Comparison of ENCODE assay signal across 1 cellular context in the genomic region with DNA sequence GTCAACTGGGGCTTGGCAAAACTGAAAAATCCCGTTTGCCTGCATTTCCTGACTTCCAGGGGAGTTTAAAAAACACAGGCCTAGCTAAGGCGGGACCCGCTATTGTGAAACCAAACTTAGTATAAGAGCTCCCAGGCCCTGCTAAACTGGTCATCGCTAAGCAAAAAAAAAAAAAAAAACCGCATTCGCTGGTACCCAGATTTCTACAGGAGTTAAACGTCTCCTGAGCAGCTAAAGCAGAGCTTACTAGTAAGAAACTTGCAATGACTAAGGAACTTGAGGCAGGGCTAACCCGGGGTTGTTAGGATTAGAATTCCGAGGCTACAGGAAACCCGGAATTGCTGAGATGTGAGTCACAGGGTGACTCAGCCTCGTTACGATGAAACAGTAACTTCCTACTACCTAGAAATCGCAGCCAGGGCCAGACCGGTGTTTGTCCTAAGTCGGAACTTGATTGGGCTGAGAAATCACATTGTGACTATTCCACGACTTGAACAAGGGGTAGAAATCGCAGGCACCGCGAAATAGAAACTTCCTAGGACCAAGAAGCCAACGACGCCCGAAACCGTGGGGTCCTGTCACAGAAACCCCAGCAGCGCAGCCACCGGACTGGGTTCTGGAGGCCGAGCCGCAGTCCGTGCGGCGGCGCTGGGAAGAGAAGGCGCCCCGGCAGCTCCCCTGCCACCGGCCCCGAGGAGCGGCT.
TF ChIP-seq lines count a peak whose summit lies in the region.

No MANE protein-coding gene starts in this region.

TF ChIP-seq in K562, 482 proteins besides CTCF, POLR2A, EP300 and RAD21 (continued from another document and continues in another):
- TF ChIP-seq ZNF766 (CRISPR knock-in tag; conservative IDR thresholded peaks at IDR 0.05) (no peak; the same call in 1 of the 2 replicates), TAF15 (IDR thresholded peaks at IDR 0.05; ENCODE audit: low read depth, low read length) (no peak), ILK (tag; IDR thresholded peaks at IDR 0.05; ENCODE audit: borderline replicate concordance, low read depth) (no peak), NBN (IDR thresholded peaks at IDR 0.05; ENCODE audit: low read depth) (no peak), SMARCE1 (IDR thresholded peaks at IDR 0.05) (peak; percentile 81), ZNF589 (CRISPR knock-in tag; IDR thresholded peaks at IDR 0.05; ENCODE audit: low read depth) (0 out of 2 replicates have a peak, but pooled peaks have one; percentile 22), SOX6 (IDR thresholded peaks at IDR 0.05) (peak; percentile 31; the same call in 1 of the 2 replicates), PYGO2 (tag; IDR thresholded peaks at IDR 0.05) (no peak), ZNF384 (IDR thresholded peaks at IDR 0.05; ENCODE audit: low read depth, low read length) (peak; percentile 60), MAFK (IDR thresholded peaks at IDR 0.05; ENCODE audit: low read length) (peak; percentile 40; the same call in 1 of the 2 replicates), SAP30 (IDR thresholded peaks at IDR 0.05; ENCODE audit: borderline replicate concordance, insufficient read depth, low read depth, low read length, poor library complexity, severe bottlenecking) (no peak), ATF7 (IDR thresholded peaks at IDR 0.05) (0 out of 2 replicates have a peak, but pooled peaks have one; percentile 12), DPF2 (IDR thresholded peaks at IDR 0.05) (peak; percentile 72), KDM4B (IDR thresholded peaks at IDR 0.05; ENCODE audit: borderline replicate concordance in 2 of 2, low read depth in 1 of 2) (no peak), ZNF316 (IDR thresholded peaks at IDR 0.05) (peak; percentile 45; the same call in 1 of the 2 replicates), CC2D1A (IDR thresholded peaks at IDR 0.05) (peak; percentile 65; the same call in 1 of the 2 replicates), KDM1A (IDR thresholded peaks at IDR 0.05) (peak in 1 of 2 experiments; percentile 19; a peak in 1 of 4 replicates), TRIM24 (IDR thresholded peaks at IDR 0.05) (peak; percentile 90 to 92), FOS (IDR thresholded peaks at IDR 0.05; ENCODE audit: extremely low read depth, insufficient read length) (peak; percentile 68), SMARCA4 (IDR thresholded peaks at IDR 0.05) (peak; percentile 70), RBFOX2 (IDR thresholded peaks at IDR 0.05; ENCODE audit: low read depth, low read length) (0 out of 2 replicates have a peak, but pooled peaks have one; percentile 28), JUN (IDR thresholded peaks at IDR 0.05; ENCODE audit: borderline replicate concordance, low read depth, low read length) (peak; percentile 96), JUN (CRISPR knock-in tag; IDR thresholded peaks at IDR 0.05; ENCODE audit: borderline replicate concordance) (no peak), ZNF445 (CRISPR knock-in tag; IDR thresholded peaks at IDR 0.05; ENCODE audit: low read depth) (no peak), NR4A1 (CRISPR knock-in tag; IDR thresholded peaks at IDR 0.05) (no peak), NR4A1 (tag; IDR thresholded peaks at IDR 0.05) (no peak), HSF4 (CRISPR knock-in tag; IDR thresholded peaks at IDR 0.05; ENCODE audit: borderline replicate concordance) (no peak), GABPB1 (CRISPR knock-in tag; IDR thresholded peaks at IDR 0.05) (peak; percentile 27; the same call in 1 of the 2 replicates), TEAD1 (CRISPR knock-in tag; IDR thresholded peaks at IDR 0.05) (peak in 1 of 2 experiments; percentile 89; a peak in 2 of 4 replicates), RAD51 (IDR thresholded peaks at IDR 0.05; ENCODE audit: borderline replicate concordance, low read depth) (no peak), FOSL1 (tag; conservative IDR thresholded peaks at IDR 0.05) (peak; percentile 97), OTX1 (CRISPR knock-in tag; IDR thresholded peaks at IDR 0.05) (no peak), ARID1B (IDR thresholded peaks at IDR 0.05) (peak; percentile 70), ZBTB1 (CRISPR knock-in tag; IDR thresholded peaks at IDR 0.05; ENCODE audit: borderline replicate concordance, low read depth) (no peak), JUND (IDR thresholded peaks at IDR 0.05; ENCODE audit: borderline replicate concordance, low read depth, low read length) (peak; percentile 97), JUND (tag; IDR thresholded peaks at IDR 0.05; ENCODE audit: borderline replicate concordance, low read depth, low read length) (peak; percentile 96), ELF1 (tag; IDR thresholded peaks at IDR 0.05) (peak; percentile 24; the same call in 1 of the 2 replicates), SNIP1 (IDR thresholded peaks at IDR 0.05; ENCODE audit: low read depth) (no peak), TEAD4 (IDR thresholded peaks at IDR 0.05; ENCODE audit: low read length) (peak; percentile 77), TEAD4 (CRISPR knock-in tag; IDR thresholded peaks at IDR 0.05; ENCODE audit: borderline replicate concordance) (no peak), MAFG (tag; conservative IDR thresholded peaks at IDR 0.05) (peak; percentile 18; the same call in 1 of the 2 replicates), CXXC5 (CRISPR knock-in tag; IDR thresholded peaks at IDR 0.05) (peak; percentile 23; the same call in 1 of the 2 replicates), EP400 (IDR thresholded peaks at IDR 0.05) (no peak), ZZZ3 (IDR thresholded peaks at IDR 0.05) (no peak)
- TF ChIP-seq, protein P1, sequence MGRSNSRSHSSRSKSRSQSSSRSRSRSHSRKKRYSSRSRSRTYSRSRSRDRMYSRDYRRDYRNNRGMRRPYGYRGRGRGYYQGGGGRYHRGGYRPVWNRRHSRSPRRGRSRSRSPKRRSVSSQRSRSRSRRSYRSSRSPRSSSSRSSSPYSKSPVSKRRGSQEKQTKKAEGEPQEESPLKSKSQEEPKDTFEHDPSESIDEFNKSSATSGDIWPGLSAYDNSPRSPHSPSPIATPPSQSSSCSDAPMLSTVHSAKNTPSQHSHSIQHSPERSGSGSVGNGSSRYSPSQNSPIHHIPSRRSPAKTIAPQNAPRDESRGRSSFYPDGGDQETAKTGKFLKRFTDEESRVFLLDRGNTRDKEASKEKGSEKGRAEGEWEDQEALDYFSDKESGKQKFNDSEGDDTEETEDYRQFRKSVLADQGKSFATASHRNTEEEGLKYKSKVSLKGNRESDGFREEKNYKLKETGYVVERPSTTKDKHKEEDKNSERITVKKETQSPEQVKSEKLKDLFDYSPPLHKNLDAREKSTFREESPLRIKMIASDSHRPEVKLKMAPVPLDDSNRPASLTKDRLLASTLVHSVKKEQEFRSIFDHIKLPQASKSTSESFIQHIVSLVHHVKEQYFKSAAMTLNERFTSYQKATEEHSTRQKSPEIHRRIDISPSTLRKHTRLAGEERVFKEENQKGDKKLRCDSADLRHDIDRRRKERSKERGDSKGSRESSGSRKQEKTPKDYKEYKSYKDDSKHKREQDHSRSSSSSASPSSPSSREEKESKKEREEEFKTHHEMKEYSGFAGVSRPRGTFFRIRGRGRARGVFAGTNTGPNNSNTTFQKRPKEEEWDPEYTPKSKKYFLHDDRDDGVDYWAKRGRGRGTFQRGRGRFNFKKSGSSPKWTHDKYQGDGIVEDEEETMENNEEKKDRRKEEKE (IDR thresholded peaks at IDR 0.05; ENCODE audit: borderline replicate concordance in 1 of 2, control insufficient read depth in 1 of 2, low read depth in 2 of 2, low read length in 1 of 2) = no peak
- TF ChIP-seq, protein P2, sequence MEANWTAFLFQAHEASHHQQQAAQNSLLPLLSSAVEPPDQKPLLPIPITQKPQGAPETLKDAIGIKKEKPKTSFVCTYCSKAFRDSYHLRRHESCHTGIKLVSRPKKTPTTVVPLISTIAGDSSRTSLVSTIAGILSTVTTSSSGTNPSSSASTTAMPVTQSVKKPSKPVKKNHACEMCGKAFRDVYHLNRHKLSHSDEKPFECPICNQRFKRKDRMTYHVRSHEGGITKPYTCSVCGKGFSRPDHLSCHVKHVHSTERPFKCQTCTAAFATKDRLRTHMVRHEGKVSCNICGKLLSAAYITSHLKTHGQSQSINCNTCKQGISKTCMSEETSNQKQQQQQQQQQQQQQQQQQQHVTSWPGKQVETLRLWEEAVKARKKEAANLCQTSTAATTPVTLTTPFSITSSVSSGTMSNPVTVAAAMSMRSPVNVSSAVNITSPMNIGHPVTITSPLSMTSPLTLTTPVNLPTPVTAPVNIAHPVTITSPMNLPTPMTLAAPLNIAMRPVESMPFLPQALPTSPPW (CRISPR knock-in tag; IDR thresholded peaks at IDR 0.05) = no peak
- TF ChIP-seq, protein P3, sequence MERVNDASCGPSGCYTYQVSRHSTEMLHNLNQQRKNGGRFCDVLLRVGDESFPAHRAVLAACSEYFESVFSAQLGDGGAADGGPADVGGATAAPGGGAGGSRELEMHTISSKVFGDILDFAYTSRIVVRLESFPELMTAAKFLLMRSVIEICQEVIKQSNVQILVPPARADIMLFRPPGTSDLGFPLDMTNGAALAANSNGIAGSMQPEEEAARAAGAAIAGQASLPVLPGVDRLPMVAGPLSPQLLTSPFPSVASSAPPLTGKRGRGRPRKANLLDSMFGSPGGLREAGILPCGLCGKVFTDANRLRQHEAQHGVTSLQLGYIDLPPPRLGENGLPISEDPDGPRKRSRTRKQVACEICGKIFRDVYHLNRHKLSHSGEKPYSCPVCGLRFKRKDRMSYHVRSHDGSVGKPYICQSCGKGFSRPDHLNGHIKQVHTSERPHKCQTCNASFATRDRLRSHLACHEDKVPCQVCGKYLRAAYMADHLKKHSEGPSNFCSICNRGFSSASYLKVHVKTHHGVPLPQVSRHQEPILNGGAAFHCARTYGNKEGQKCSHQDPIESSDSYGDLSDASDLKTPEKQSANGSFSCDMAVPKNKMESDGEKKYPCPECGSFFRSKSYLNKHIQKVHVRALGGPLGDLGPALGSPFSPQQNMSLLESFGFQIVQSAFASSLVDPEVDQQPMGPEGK (CRISPR knock-in tag; IDR thresholded peaks at IDR 0.05; ENCODE audit: borderline replicate concordance) = no peak
- TF ChIP-seq, protein P4, sequence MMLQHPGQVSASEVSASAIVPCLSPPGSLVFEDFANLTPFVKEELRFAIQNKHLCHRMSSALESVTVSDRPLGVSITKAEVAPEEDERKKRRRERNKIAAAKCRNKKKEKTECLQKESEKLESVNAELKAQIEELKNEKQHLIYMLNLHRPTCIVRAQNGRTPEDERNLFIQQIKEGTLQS (IDR thresholded peaks at IDR 0.05) = peak; percentile 94
- TF ChIP-seq, protein P4 (CRISPR knock-in tag; conservative IDR thresholded peaks at IDR 0.05) = peak; percentile 84; the same call in 1 of the 2 replicates
- TF ChIP-seq, protein P5, sequence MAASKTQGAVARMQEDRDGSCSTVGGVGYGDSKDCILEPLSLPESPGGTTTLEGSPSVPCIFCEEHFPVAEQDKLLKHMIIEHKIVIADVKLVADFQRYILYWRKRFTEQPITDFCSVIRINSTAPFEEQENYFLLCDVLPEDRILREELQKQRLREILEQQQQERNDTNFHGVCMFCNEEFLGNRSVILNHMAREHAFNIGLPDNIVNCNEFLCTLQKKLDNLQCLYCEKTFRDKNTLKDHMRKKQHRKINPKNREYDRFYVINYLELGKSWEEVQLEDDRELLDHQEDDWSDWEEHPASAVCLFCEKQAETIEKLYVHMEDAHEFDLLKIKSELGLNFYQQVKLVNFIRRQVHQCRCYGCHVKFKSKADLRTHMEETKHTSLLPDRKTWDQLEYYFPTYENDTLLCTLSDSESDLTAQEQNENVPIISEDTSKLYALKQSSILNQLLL (CRISPR knock-in tag; IDR thresholded peaks at IDR 0.05; ENCODE audit: borderline replicate concordance) = no peak
- TF ChIP-seq, protein P6, sequence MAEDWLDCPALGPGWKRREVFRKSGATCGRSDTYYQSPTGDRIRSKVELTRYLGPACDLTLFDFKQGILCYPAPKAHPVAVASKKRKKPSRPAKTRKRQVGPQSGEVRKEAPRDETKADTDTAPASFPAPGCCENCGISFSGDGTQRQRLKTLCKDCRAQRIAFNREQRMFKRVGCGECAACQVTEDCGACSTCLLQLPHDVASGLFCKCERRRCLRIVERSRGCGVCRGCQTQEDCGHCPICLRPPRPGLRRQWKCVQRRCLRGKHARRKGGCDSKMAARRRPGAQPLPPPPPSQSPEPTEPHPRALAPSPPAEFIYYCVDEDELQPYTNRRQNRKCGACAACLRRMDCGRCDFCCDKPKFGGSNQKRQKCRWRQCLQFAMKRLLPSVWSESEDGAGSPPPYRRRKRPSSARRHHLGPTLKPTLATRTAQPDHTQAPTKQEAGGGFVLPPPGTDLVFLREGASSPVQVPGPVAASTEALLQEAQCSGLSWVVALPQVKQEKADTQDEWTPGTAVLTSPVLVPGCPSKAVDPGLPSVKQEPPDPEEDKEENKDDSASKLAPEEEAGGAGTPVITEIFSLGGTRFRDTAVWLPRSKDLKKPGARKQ (CRISPR knock-in tag; IDR thresholded peaks at IDR 0.05) = peak; percentile 94
- TF ChIP-seq, protein P7, sequence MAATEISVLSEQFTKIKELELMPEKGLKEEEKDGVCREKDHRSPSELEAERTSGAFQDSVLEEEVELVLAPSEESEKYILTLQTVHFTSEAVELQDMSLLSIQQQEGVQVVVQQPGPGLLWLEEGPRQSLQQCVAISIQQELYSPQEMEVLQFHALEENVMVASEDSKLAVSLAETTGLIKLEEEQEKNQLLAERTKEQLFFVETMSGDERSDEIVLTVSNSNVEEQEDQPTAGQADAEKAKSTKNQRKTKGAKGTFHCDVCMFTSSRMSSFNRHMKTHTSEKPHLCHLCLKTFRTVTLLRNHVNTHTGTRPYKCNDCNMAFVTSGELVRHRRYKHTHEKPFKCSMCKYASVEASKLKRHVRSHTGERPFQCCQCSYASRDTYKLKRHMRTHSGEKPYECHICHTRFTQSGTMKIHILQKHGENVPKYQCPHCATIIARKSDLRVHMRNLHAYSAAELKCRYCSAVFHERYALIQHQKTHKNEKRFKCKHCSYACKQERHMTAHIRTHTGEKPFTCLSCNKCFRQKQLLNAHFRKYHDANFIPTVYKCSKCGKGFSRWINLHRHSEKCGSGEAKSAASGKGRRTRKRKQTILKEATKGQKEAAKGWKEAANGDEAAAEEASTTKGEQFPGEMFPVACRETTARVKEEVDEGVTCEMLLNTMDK (IDR thresholded peaks at IDR 0.05; ENCODE audit: borderline replicate concordance, insufficient read depth, low read depth, low read length, poor library complexity, severe bottlenecking) = no peak
- TF ChIP-seq, protein P8, sequence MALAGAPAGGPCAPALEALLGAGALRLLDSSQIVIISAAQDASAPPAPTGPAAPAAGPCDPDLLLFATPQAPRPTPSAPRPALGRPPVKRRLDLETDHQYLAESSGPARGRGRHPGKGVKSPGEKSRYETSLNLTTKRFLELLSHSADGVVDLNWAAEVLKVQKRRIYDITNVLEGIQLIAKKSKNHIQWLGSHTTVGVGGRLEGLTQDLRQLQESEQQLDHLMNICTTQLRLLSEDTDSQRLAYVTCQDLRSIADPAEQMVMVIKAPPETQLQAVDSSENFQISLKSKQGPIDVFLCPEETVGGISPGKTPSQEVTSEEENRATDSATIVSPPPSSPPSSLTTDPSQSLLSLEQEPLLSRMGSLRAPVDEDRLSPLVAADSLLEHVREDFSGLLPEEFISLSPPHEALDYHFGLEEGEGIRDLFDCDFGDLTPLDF (CRISPR knock-in tag; IDR thresholded peaks at IDR 0.05) = no peak
- TF ChIP-seq, protein P9, sequence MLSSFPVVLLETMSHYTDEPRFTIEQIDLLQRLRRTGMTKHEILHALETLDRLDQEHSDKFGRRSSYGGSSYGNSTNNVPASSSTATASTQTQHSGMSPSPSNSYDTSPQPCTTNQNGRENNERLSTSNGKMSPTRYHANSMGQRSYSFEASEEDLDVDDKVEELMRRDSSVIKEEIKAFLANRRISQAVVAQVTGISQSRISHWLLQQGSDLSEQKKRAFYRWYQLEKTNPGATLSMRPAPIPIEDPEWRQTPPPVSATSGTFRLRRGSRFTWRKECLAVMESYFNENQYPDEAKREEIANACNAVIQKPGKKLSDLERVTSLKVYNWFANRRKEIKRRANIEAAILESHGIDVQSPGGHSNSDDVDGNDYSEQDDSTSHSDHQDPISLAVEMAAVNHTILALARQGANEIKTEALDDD (IDR thresholded peaks at IDR 0.05) = peak; percentile 96
